ENCODE assay signal across 1 cellular context in the genomic region with DNA sequence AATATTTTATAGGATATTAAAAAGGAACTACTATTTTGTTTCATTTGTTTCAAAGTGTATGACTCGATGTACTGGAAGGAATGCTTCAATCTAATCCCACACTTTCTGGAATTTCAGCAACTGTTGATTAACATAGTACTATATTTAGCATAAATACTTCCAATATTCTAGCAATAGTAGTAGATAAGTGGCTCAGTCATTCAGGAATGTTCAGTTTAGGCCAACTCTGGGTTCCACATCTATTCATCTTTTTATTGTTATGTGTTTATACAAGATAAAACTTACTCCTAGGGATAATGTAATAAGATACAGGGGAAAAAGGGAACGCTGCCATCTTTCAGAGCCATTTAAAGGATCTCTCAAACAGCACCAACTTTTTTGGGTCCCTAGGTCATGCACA.
TF ChIP-seq lines count a peak whose summit lies in the region.

No MANE protein-coding gene starts in this region.

TF ChIP-seq in GM23338, 12 proteins besides CTCF, POLR2A, EP300 and RAD21 (continued from another document):
- TF ChIP-seq, protein P1, sequence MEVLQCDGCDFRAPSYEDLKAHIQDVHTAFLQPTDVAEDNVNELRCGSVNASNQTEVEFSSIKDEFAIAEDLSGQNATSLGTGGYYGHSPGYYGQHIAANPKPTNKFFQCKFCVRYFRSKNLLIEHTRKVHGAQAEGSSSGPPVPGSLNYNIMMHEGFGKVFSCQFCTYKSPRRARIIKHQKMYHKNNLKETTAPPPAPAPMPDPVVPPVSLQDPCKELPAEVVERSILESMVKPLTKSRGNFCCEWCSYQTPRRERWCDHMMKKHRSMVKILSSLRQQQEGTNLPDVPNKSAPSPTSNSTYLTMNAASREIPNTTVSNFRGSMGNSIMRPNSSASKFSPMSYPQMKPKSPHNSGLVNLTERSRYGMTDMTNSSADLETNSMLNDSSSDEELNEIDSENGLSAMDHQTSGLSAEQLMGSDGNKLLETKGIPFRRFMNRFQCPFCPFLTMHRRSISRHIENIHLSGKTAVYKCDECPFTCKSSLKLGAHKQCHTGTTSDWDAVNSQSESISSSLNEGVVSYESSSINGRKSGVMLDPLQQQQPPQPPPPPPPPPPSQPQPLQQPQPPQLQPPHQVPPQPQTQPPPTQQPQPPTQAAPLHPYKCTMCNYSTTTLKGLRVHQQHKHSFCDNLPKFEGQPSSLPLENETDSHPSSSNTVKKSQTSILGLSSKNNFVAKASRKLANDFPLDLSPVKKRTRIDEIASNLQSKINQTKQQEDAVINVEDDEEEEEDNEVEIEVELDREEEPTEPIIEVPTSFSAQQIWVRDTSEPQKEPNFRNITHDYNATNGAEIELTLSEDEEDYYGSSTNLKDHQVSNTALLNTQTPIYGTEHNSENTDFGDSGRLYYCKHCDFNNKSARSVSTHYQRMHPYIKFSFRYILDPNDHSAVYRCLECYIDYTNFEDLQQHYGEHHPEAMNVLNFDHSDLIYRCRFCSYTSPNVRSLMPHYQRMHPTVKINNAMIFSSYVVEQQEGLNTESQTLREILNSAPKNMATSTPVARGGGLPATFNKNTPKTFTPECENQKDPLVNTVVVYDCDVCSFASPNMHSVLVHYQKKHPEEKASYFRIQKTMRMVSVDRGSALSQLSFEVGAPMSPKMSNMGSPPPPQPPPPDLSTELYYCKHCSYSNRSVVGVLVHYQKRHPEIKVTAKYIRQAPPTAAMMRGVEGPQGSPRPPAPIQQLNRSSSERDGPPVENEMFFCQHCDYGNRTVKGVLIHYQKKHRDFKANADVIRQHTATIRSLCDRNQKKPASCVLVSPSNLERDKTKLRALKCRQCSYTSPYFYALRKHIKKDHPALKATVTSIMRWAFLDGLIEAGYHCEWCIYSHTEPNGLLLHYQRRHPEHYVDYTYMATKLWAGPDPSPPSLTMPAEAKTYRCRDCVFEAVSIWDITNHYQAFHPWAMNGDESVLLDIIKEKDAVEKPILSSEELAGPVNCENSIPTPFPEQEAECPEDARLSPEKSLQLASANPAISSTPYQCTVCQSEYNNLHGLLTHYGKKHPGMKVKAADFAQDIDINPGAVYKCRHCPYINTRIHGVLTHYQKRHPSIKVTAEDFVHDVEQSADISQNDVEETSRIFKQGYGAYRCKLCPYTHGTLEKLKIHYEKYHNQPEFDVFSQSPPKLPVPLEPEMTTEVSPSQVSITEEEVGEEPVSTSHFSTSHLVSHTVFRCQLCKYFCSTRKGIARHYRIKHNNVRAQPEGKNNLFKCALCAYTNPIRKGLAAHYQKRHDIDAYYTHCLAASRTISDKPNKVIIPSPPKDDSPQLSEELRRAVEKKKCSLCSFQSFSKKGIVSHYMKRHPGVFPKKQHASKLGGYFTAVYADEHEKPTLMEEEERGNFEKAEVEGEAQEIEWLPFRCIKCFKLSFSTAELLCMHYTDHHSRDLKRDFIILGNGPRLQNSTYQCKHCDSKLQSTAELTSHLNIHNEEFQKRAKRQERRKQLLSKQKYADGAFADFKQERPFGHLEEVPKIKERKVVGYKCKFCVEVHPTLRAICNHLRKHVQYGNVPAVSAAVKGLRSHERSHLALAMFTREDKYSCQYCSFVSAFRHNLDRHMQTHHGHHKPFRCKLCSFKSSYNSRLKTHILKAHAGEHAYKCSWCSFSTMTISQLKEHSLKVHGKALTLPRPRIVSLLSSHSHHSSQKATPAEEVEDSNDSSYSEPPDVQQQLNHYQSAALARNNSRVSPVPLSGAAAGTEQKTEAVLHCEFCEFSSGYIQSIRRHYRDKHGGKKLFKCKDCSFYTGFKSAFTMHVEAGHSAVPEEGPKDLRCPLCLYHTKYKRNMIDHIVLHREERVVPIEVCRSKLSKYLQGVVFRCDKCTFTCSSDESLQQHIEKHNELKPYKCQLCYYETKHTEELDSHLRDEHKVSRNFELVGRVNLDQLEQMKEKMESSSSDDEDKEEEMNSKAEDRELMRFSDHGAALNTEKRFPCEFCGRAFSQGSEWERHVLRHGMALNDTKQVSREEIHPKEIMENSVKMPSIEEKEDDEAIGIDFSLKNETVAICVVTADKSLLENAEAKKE (CRISPR knock-in tag; IDR thresholded peaks at IDR 0.05) = no peak
- TF ChIP-seq STAT1 (IDR thresholded peaks at IDR 0.05; ENCODE audit: unreplicated experiment) = no peak
